Comparison of ENCODE assay signal across 30 cellular contexts in the genomic region with DNA sequence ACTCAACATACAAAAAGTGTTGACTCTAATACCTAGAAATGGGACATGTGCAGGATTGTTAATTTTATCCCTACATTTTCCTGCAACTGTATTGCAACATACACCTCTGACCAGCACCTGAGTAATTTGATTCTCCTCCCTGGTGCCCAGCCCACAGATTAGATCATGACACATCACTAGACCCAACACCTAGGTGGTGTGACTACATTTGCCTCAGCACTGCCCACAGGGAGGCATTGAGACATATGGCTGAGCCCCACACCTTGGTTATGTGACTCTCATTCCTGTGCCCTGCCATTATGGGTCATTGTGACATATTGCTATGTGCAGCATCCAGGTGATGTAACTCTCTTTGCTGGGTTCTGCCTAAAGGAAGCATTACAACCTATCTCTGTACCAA. TPM values are rescaled to one million over a fixed set of nuclear protein-coding genes. Genes with fewer than 3 reads are reported as not detected.
A peak's percentile ranks its signal among the peaks of the same experiment; 100 is the strongest.
DNase-seq lines count a peak whose midpoint lies in the region; ATAC-seq and TF ChIP-seq lines count a peak whose summit lies in the region.
"Had no signal": no experiment of that assay in that cellular context is flagged by ENCODE, and none has a peak within 500 bp of the region (broad histone marks: within the 10 kb centered on the region; RNA-seq: fewer than 3 reads in every experiment).

No MANE protein-coding gene starts in this region.

- H3K27me3 ChIP-seq in esophagus squamous epithelium, result no peaks in the 10 kb centered on the region
- H3K27me3 ChIP-seq: cardiac muscle cell, SJCRH30, testis, uterus had no signal

- no peaks in the 10 kb centered on the region for H3K27me3 Mint-ChIP-seq in activated CD4-positive, alpha-beta T cell treated with anti-CD3 and anti-CD28 coated beads for 36 hours
- H3K27me3 Mint-ChIP-seq: activated CD4-positive, alpha-beta T cell treated with anti-CD3 and anti-CD28 coated beads, Interleukin-2, amount 10 ng/mL, durations not matched to agents 24 days and 14 days; activated naive CD8-positive, alpha-beta T cell treated with anti-CD3 and anti-CD28 coated beads for 36 hours; naive thymus-derived CD4-positive, alpha-beta T cell had no signal

- H3K9me3 ChIP-seq in esophagus squamous epithelium, result no peaks in the 10 kb centered on the region
- H3K9me3 ChIP-seq: SJCRH30, testis, uterus had no signal

- POLR2A ChIA-PET in activated CD4-positive, alpha-beta T cell treated with anti-CD3 and anti-CD28 coated beads for 36 hours (lab: Charles Lee), result no interaction called here
- POLR2A ChIA-PET in RWPE1 (lab: Yijun Ruan, JAX; ENCODE audit: low non-redundant PET), result no interaction called here

- no peak for TF ChIP-seq POLR2A in esophagus squamous epithelium (IDR thresholded peaks at IDR 0.05)
- no peak for TF ChIP-seq POLR2A in GM18505 (IDR thresholded peaks at IDR 0.05; ENCODE audit: borderline replicate concordance, extremely low read depth, insufficient read depth, insufficient read length)

- H3K4me1 Mint-ChIP-seq in activated CD4-positive, alpha-beta T cell treated with anti-CD3 and anti-CD28 coated beads for 36 hours, result peaks cover 4% of the 10 kb centered on the region
- H3K4me1 Mint-ChIP-seq: activated CD4-positive, alpha-beta T cell treated with anti-CD3 and anti-CD28 coated beads, Interleukin-2, amount 10 ng/mL, durations not matched to agents 24 days and 14 days; activated naive CD8-positive, alpha-beta T cell treated with anti-CD3 and anti-CD28 coated beads for 36 hours had no signal

- no peak overlapping the region for H3K4me3 Mint-ChIP-seq in activated CD4-positive, alpha-beta T cell treated with anti-CD3 and anti-CD28 coated beads for 36 hours
- H3K4me3 Mint-ChIP-seq: activated CD4-positive, alpha-beta T cell treated with anti-CD3 and anti-CD28 coated beads, Interleukin-2, amount 10 ng/mL, durations not matched to agents 24 days and 14 days; activated naive CD8-positive, alpha-beta T cell treated with anti-CD3 and anti-CD28 coated beads for 36 hours; naive thymus-derived CD4-positive, alpha-beta T cell had no signal

- H3K36me3 Mint-ChIP-seq in activated CD4-positive, alpha-beta T cell treated with anti-CD3 and anti-CD28 coated beads for 36 hours (ENCODE audit: low read depth), result peaks cover 48% of the 10 kb centered on the region

- TF ChIP-seq CTCF in RWPE1 (conservative IDR thresholded peaks at IDR 0.05; ENCODE audit: low read depth) (no peak), esophagus squamous epithelium (IDR thresholded peaks at IDR 0.05) (no peak)

- CTCF ChIA-PET in activated CD4-positive, alpha-beta T cell treated with anti-CD3 and anti-CD28 coated beads for 36 hours (lab: Charles Lee), result no interaction called here
- CTCF ChIA-PET in RWPE1 (lab: Yijun Ruan, JAX), result no interaction called here

- H3K9me3 Mint-ChIP-seq in activated CD4-positive, alpha-beta T cell treated with anti-CD3 and anti-CD28 coated beads for 36 hours (ENCODE audit: low read depth), result peaks cover 4% of the 10 kb centered on the region

- H3K27ac Mint-ChIP-seq in activated CD4-positive, alpha-beta T cell treated with anti-CD3 and anti-CD28 coated beads for 36 hours, result no peak overlapping the region
- H3K27ac Mint-ChIP-seq: activated CD4-positive, alpha-beta T cell treated with anti-CD3 and anti-CD28 coated beads, Interleukin-2, amount 10 ng/mL, durations not matched to agents 24 days and 14 days; activated naive CD8-positive, alpha-beta T cell treated with anti-CD3 and anti-CD28 coated beads for 36 hours had no signal

- H3K27ac ChIP-seq in RWPE1 (no peak overlapping the region), esophagus squamous epithelium (peak overlapping the region in 3 of 4 donors; percentile 20 to 73 (median 57))
- H3K27ac ChIP-seq: C4-2B, cardiac muscle cell, SJCRH30, testis, uterus, WERI-Rb-1 had no signal

- peaks cover 0 to 39% (median 0%) of the 10 kb centered on the region in 3 donors for H3K36me3 ChIP-seq in esophagus squamous epithelium
- H3K36me3 ChIP-seq: uterus had no signal

- no peak overlapping the region for H3K4me3 ChIP-seq in esophagus squamous epithelium
- H3K4me3 ChIP-seq: cardiac muscle cell, SJCRH30, testis, uterus had no signal

- H3K4me1 ChIP-seq in esophagus squamous epithelium, result no peaks in the 10 kb centered on the region
- H3K4me1 ChIP-seq: SJCRH30, testis, uterus had no signal

- no peak for DNase-seq in activated CD4-positive, alpha-beta T cell treated with anti-CD3 and anti-CD28 coated beads for 36 hours
- no peak for DNase-seq in activated CD4-positive, alpha-beta T cell treated with anti-CD3 and anti-CD28 coated beads for 1 hour
- peak; percentile 77 for DNase-seq in RWPE1 (ENCODE audit: low spot score)
- no peak for DNase-seq in esophagus squamous epithelium (lab: John Stamatoyannopoulos, UW)
- DNase-seq in sciatic nerve (ENCODE audit: low spot score), result peak; percentile 12
- DNase-seq in SKM-1 (lab: John Stamatoyannopoulos, UW; ENCODE audit: unreplicated experiment), result no peak
- DNase-seq: 8988T; activated CD4-positive, alpha-beta T cell treated with anti-CD3 and anti-CD28 coated beads, Interleukin-2, amount 10 ng/mL, durations not matched to agents 24 days and 14 days; activated CD8-positive, alpha-beta memory T cell treated with anti-CD3 and anti-CD28 coated beads for 24 hours; activated gamma-delta T cell; activated naive CD8-positive, alpha-beta T cell treated with anti-CD3 and anti-CD28 coated beads for 36 hours; anterior cingulate cortex; glutamatergic neuron; KG1; midbrain; MM.1S; naive thymus-derived CD4-positive, alpha-beta T cell; NCI-H2029; NCI-H526 treated with DMSO at 0.1 percent for 48 hours; occipital lobe; SJCRH30; stimulated activated naive CD4-positive, alpha-beta T cell; T1000; testis; uterus; WERI-Rb-1 had no signal

- ATAC-seq in activated CD4-positive, alpha-beta T cell treated with anti-CD3 and anti-CD28 coated beads for 36 hours, result peak; percentile 40
- ATAC-seq in sciatic nerve (no peak), GM18505 (IDR thresholded peaks at IDR 0.05; ENCODE audit: unreplicated experiment) (no peak), HG02642 (IDR thresholded peaks at IDR 0.05; ENCODE audit: poor library complexity, unreplicated experiment) (no peak)
- ATAC-seq: naive thymus-derived CD4-positive, alpha-beta T cell had no signal

- intact Hi-C loops in activated CD4-positive, alpha-beta T cell treated with anti-CD3 and anti-CD28 coated beads for 36 hours (cut with DNase I, micrococcal nuclease), result no loop called here
- intact Hi-C loops in esophagus squamous epithelium (cut with DNase I), result no loop called here
- intact Hi-C loops in sciatic nerve (cut with DNase I), result no loop called here

RNA-seq across cellular contexts. Expression of a gene that starts 13.2 kb away (rescaled TPM):
- total RNA-seq in activated CD4-positive, alpha-beta T cell treated with anti-CD3 and anti-CD28 coated beads for 36 hours, result 1 to 10 TPM; 8.8 to 9.6 TPM
- 10 to 100 TPM in 1 of 4 donors, 1 to 10 TPM in 3; 6.1 to 18.3 (median 8.8) TPM for total RNA-seq in esophagus squamous epithelium
- total RNA-seq in sciatic nerve, result 22.2 TPM

Comparison
In these comparisons a context has a peak if more than half of its experiments do, and no peak if none do; other contexts are left out.
1. DNase-seq: peak in RWPE1 (single experiment) and sciatic nerve (single experiment); none in activated CD4-positive, alpha-beta T cell treated with anti-CD3 and anti-CD28 coated beads for 36 hours (single experiment), activated CD4-positive, alpha-beta T cell treated with anti-CD3 and anti-CD28 coated beads for 1 hour (single experiment), esophagus squamous epithelium (single experiment) and SKM-1 (single experiment).